Comparison of ENCODE assay signal across 14 cellular contexts in genomic region chr20:60819511-60819910, GRCh38.
DNase-seq lines count a peak whose midpoint lies in the region; ATAC-seq and TF ChIP-seq lines count a peak whose summit lies in the region.
"Had no signal": no experiment of that assay in that cellular context is flagged by ENCODE, and none has a peak within 500 bp of the region (broad histone marks: within the 10 kb centered on the region; RNA-seq: fewer than 3 reads in every experiment).

No MANE protein-coding gene starts in this region.

- no peaks in the 10 kb centered on the region for H3K27me3 ChIP-seq in DND-41 (ENCODE audit: insufficient read depth, low read length, poor library complexity)
- H3K27me3 ChIP-seq in KMS-11 (ENCODE audit: insufficient read depth, low read depth) = no peaks in the 10 kb centered on the region

- peaks cover 14% of the 10 kb centered on the region for H3K9me3 ChIP-seq in DND-41 (ENCODE audit: insufficient read depth, low read length, severe bottlenecking)

- no peaks in the 10 kb centered on the region for H3K27me3 Mint-ChIP-seq in osteocyte (ENCODE audit: unreplicated experiment)
- peaks cover 17% of the 10 kb centered on the region for H3K27me3 Mint-ChIP-seq in activated naive CD4-positive, alpha-beta T cell treated with anti-CD3 and anti-CD28 coated beads for 36 hours (ENCODE audit: low read depth)

- DNase-seq in DND-41 (peak; percentile 24), osteocyte (ENCODE audit: extremely low spot score, unreplicated experiment) (peak; percentile 57), NCI-H1092 treated with DMSO at 0.1 percent for 48 hours (lab: John Stamatoyannopoulos, UW) (no peak), posterior vena cava (ENCODE audit: low spot score) (no peak)
- no peak for DNase-seq in activated naive CD4-positive, alpha-beta T cell treated with anti-CD3 and anti-CD28 coated beads for 36 hours
- DNase-seq: ACHN; Calu3; CD8-positive, alpha-beta T cell; DMS79 treated with DMSO at 0.1 percent for 48 hours; EL; GOT3; H7 had no signal

- H3K79me2 ChIP-seq in DND-41 (ENCODE audit: insufficient read depth, low read length) = no peaks in the 10 kb centered on the region
- no peaks in the 10 kb centered on the region for H3K79me2 ChIP-seq in KMS-11 (ENCODE audit: insufficient read depth, low read depth)

- intact Hi-C loops in activated naive CD4-positive, alpha-beta T cell treated with anti-CD3 and anti-CD28 coated beads for 36 hours (cut with micrococcal nuclease) = no loop called here
- intact Hi-C loops in posterior vena cava (cut with DNase I) = no loop called here

- H3K36me3 ChIP-seq in DND-41 (ENCODE audit: insufficient read depth, low read length) = no peaks in the 10 kb centered on the region
- H3K36me3 ChIP-seq in KMS-11 (ENCODE audit: insufficient read depth) = no peaks in the 10 kb centered on the region

- H3K27ac Mint-ChIP-seq in osteocyte (ENCODE audit: unreplicated experiment) = no peak overlapping the region
- H3K27ac Mint-ChIP-seq in activated naive CD4-positive, alpha-beta T cell treated with anti-CD3 and anti-CD28 coated beads for 36 hours = no peak overlapping the region
- H3K27ac Mint-ChIP-seq: CD8-positive, alpha-beta T cell had no signal

- H3K9ac ChIP-seq in DND-41 (ENCODE audit: low read depth, low read length) = no peak overlapping the region
- no peak overlapping the region for H3K9ac ChIP-seq in KMS-11

- H3K4me1 Mint-ChIP-seq in osteocyte (ENCODE audit: unreplicated experiment) = no peaks in the 10 kb centered on the region
- H3K4me1 Mint-ChIP-seq in activated naive CD4-positive, alpha-beta T cell treated with anti-CD3 and anti-CD28 coated beads for 36 hours (ENCODE audit: low read depth) = no peaks in the 10 kb centered on the region

- TF ChIP-seq CTCF in DND-41 (IDR thresholded peaks at IDR 0.05; ENCODE audit: borderline replicate concordance, extremely low read depth, low read length, poor library complexity, severe bottlenecking) (no peak), KMS-11 (conservative IDR thresholded peaks at IDR 0.05; ENCODE audit: low read depth, low read length) (no peak), osteocyte (IDR thresholded peaks at IDR 0.05) (no peak)

- no peak overlapping the region for H3K4me3 ChIP-seq in DND-41 (ENCODE audit: low read depth in 1 of 2, low read length in 2 of 2)
- H3K4me3 ChIP-seq in KMS-11 (IDR thresholded peaks at IDR 0.05; ENCODE audit: insufficient read depth, low read depth, low read length) = no peak overlapping the region
- H3K4me3 ChIP-seq: GM12878 had no signal

- no peak for ATAC-seq in DND-41 (ENCODE audit: insufficient read depth, low read depth)
- ATAC-seq: CD8-positive, alpha-beta T cell; GM12878 had no signal

- H2AFZ ChIP-seq in DND-41 (ENCODE audit: low read depth, low read length) (no peak overlapping the region), KMS-11 (ENCODE audit: low read depth) (no peak overlapping the region)

- CTCF ChIA-PET in activated naive CD4-positive, alpha-beta T cell treated with anti-CD3 and anti-CD28 coated beads for 36 hours (lab: Charles Lee) = no interaction called here

- H3K4me2 ChIP-seq in DND-41 (ENCODE audit: insufficient read depth, low read length) (no peak overlapping the region; the same call in 1 of the 2 replicates), KMS-11 (no peak overlapping the region; the same call in 1 of the 2 replicates)

- H3K4me1 ChIP-seq in DND-41 (ENCODE audit: insufficient read depth, low read length) (peaks cover 37% of the 10 kb centered on the region), KMS-11 (ENCODE audit: low read depth, poor library complexity, severe bottlenecking) (peaks cover 69% of the 10 kb centered on the region)

- H4K20me1 ChIP-seq in DND-41 (ENCODE audit: insufficient read depth, low read length) = no peaks in the 10 kb centered on the region
- no peaks in the 10 kb centered on the region for H4K20me1 ChIP-seq in KMS-11 (ENCODE audit: insufficient read depth)

- H3K27ac ChIP-seq in DND-41 (ENCODE audit: low read length) (peak overlapping the region; percentile 61), KMS-11 (0 out of 2 replicates have a peak overlapping the region, but pooled peaks have one; percentile 24)

- H3K36me3 Mint-ChIP-seq in osteocyte (ENCODE audit: unreplicated experiment) = no peaks in the 10 kb centered on the region
- H3K36me3 Mint-ChIP-seq in activated naive CD4-positive, alpha-beta T cell treated with anti-CD3 and anti-CD28 coated beads for 36 hours (ENCODE audit: low read depth) = no peaks in the 10 kb centered on the region
- H3K36me3 Mint-ChIP-seq: CD8-positive, alpha-beta T cell had no signal

- no peak overlapping the region for H3K4me3 Mint-ChIP-seq in osteocyte (ENCODE audit: unreplicated experiment)
- H3K4me3 Mint-ChIP-seq in activated naive CD4-positive, alpha-beta T cell treated with anti-CD3 and anti-CD28 coated beads for 36 hours = no peak overlapping the region
- H3K4me3 Mint-ChIP-seq: CD8-positive, alpha-beta T cell had no signal

- H3K9me3 Mint-ChIP-seq in osteocyte (ENCODE audit: unreplicated experiment) = no peaks in the 10 kb centered on the region
- H3K9me3 Mint-ChIP-seq in activated naive CD4-positive, alpha-beta T cell treated with anti-CD3 and anti-CD28 coated beads for 36 hours = peaks cover 6% of the 10 kb centered on the region
- H3K9me3 Mint-ChIP-seq: CD8-positive, alpha-beta T cell had no signal

Comparison
In these comparisons a context has a peak if more than half of its experiments do, and no peak if none do; other contexts are left out.
1. DNase-seq: peak in DND-41 (single experiment) and osteocyte (single experiment); none in activated naive CD4-positive, alpha-beta T cell treated with anti-CD3 and anti-CD28 coated beads for 36 hours (single experiment), NCI-H1092 treated with DMSO at 0.1 percent for 48 hours (single experiment) and posterior vena cava (single experiment).